In genomic region chr12:40819427-40820108, GRCh38 we compare ENCODE assay signal across 11 cellular contexts.
A peak's percentile ranks its signal among the peaks of the same experiment; 100 is the strongest.
DNase-seq lines count a peak whose midpoint lies in the region; ATAC-seq, FAIRE-seq and TF ChIP-seq lines count a peak whose summit lies in the region.
"Had no signal": no experiment of that assay in that cellular context is flagged by ENCODE, and none has a peak within 500 bp of the region (broad histone marks: within the 10 kb centered on the region; RNA-seq: fewer than 3 reads in every experiment).

No MANE protein-coding gene starts in this region.

- no peak for TF ChIP-seq POLR2A in spleen (IDR thresholded peaks at IDR 0.05)

- H3K9me3 ChIP-seq in SK-N-MC (ENCODE audit: low read depth, low read length) (no peaks in the 10 kb centered on the region), keratinocyte (ENCODE audit: control insufficient read depth, low read depth, low read length) (no peaks in the 10 kb centered on the region), spleen (peaks cover 0 to 18% (median 3%) of the 10 kb centered on the region in 8 donors)

- H3K4me1 ChIP-seq in keratinocyte (ENCODE audit: control insufficient read depth, extremely low read depth, insufficient read depth, low read length) = peaks cover 9% of the 10 kb centered on the region
- H3K4me1 ChIP-seq in spleen = peaks cover 0 to 5% (median 0%) of the 10 kb centered on the region in 6 donors

- H3K27me3 ChIP-seq in keratinocyte (ENCODE audit: control insufficient read depth, extremely low read depth, insufficient read depth, low read length) = no peaks in the 10 kb centered on the region
- H3K27me3 ChIP-seq in spleen (replicated peaks in 1 of 7) = no peaks in the 10 kb centered on the region

- FAIRE-seq in keratinocyte (lab: Jason Lieb, UNC) = no peak

- H3K9me1 ChIP-seq in keratinocyte (ENCODE audit: control insufficient read depth, extremely low read depth, insufficient read depth, low read length) = no peaks in the 10 kb centered on the region

- H3K9ac ChIP-seq in SK-N-MC (ENCODE audit: insufficient read length) (no peak overlapping the region), keratinocyte (ENCODE audit: control insufficient read depth, extremely low read depth, insufficient read depth, low read length) (no peak overlapping the region)

- H3K9me3 Mint-ChIP-seq in activated naive CD4-positive, alpha-beta T cell treated with anti-CD3 and anti-CD28 coated beads, Interleukin-2, amount 50 U/mL, for 72 hours = peaks cover 17 to 34% of the 10 kb centered on the region in 2 donors

- H3K36me3 ChIP-seq in SK-N-MC (ENCODE audit: insufficient read depth, low read length) = no peaks in the 10 kb centered on the region
- no peaks in the 10 kb centered on the region for H3K36me3 ChIP-seq in keratinocyte (ENCODE audit: control insufficient read depth in 2 of 2, extremely low read depth in 1 of 2, insufficient read depth in 2 of 2, low read length in 2 of 2)
- H3K36me3 ChIP-seq in spleen = no peaks in the 10 kb centered on the region

- peak overlapping the region; percentile 69 for H3K4me2 ChIP-seq in keratinocyte (ENCODE audit: control insufficient read depth, extremely low read depth, insufficient read depth, low read depth, low read length)

- no peak for ATAC-seq in activated naive CD4-positive, alpha-beta T cell treated with anti-CD3 and anti-CD28 coated beads, Interleukin-2, amount 50 U/mL, for 72 hours

- H3K36me3 Mint-ChIP-seq in activated naive CD4-positive, alpha-beta T cell treated with anti-CD3 and anti-CD28 coated beads, Interleukin-2, amount 50 U/mL, for 72 hours = no peaks in the 10 kb centered on the region
- H3K36me3 Mint-ChIP-seq: naive B cell had no signal

- no peak overlapping the region for H3K27ac Mint-ChIP-seq in activated naive CD4-positive, alpha-beta T cell treated with anti-CD3 and anti-CD28 coated beads, Interleukin-2, amount 50 U/mL, for 72 hours
- H3K27ac Mint-ChIP-seq: naive B cell had no signal

- H3K4me3 ChIP-seq in SK-N-MC = peak overlapping the region; percentile 66
- H3K4me3 ChIP-seq in keratinocyte (ENCODE audit: control insufficient read depth in 2 of 3, extremely low read depth in 1 of 3, insufficient read depth in 2 of 3, low read depth in 1 of 3, low read length in 3 of 3) = no peak overlapping the region
- no peak overlapping the region for H3K4me3 ChIP-seq in spleen

- no peaks in the 10 kb centered on the region for H4K20me1 ChIP-seq in keratinocyte (ENCODE audit: control insufficient read depth, extremely low read depth, insufficient read depth, low read length)

- dilution Hi-C loops in keratinocyte (cut with MboI; ENCODE audit: extremely low pct_ligation_motif_present, low sequenced_read_pairs) = no loop called here

- H2AFZ ChIP-seq in keratinocyte (ENCODE audit: control insufficient read depth, low read length) = peak overlapping the region; percentile 11

- H3K79me2 ChIP-seq in keratinocyte (ENCODE audit: control insufficient read depth, insufficient read depth, low read length) = no peaks in the 10 kb centered on the region

- peak; percentile 84 for DNase-seq in DMS53 (lab: John Stamatoyannopoulos, UW)
- no peak for DNase-seq in DMS53 treated with DMSO at 0.1 percent for 48 hours (lab: John Stamatoyannopoulos, UW; ENCODE audit: unreplicated experiment)
- DNase-seq in SK-N-MC (ENCODE audit: low read depth, low spot score) = peak; percentile 68
- peak; percentile 11 for DNase-seq in keratinocyte (ENCODE audit: low read depth, low spot score)
- peak; percentile 55 for DNase-seq in spleen
- DNase-seq in GOT3 (lab: John Stamatoyannopoulos, UW) = no peak
- DNase-seq in activated naive CD4-positive, alpha-beta T cell treated with anti-CD3 and anti-CD28 coated beads, Interleukin-2, amount 50 U/mL, for 72 hours (ENCODE audit: low spot score in 2 of 2) = no peak
- DNase-seq in stimulated activated CD4-positive, alpha-beta T cell treated with anti-CD3 and anti-CD28 coated beads, Interleukin-4, amount 100 ng/mL, for 24 hours = no peak
- DNase-seq: kidney glomerular epithelial cell, naive B cell had no signal

- 53 to 71% (median 71%) methylated on average over 11 to 12 of the region's 12 CpGs for WGBS in spleen, 5 donors

- TF ChIP-seq CTCF in keratinocyte (optimal IDR thresholded peaks at IDR 0.05 in 1 of 3, IDR thresholded peaks at IDR 0.05 in 1 of 3, conservative IDR thresholded peaks at IDR 0.05 in 1 of 3; ENCODE audit: extremely low read depth in 1 of 3, insufficient read depth in 2 of 3, low read length in 3 of 3) = no peak
- no peak for TF ChIP-seq CTCF in spleen (IDR thresholded peaks at IDR 0.05 in 8 of 11, conservative IDR thresholded peaks at IDR 0.05 in 3 of 11)

- H3K27ac ChIP-seq in SK-N-MC (0 out of 2 replicates have a peak overlapping the region, but pooled peaks have one; percentile 1), keratinocyte (ENCODE audit: control insufficient read depth, insufficient read depth, low read length) (no peak overlapping the region), spleen (no peak overlapping the region)
- H3K27ac ChIP-seq: 22Rv1 had no signal

- intact Hi-C loops in spleen (cut with DNase I; ENCODE audit: low total_unique reads) = no loop called here

Comparison
In these comparisons a context has a peak if more than half of its experiments do, and no peak if none do; other contexts are left out.
1. DNase-seq: peak in DMS53 (single experiment), SK-N-MC (single experiment), keratinocyte (single experiment) and spleen (single experiment); none in DMS53 treated with DMSO at 0.1 percent for 48 hours (single experiment), GOT3 (single experiment), activated naive CD4-positive, alpha-beta T cell treated with anti-CD3 and anti-CD28 coated beads, Interleukin-2, amount 50 U/mL, for 72 hours (0 of 2) and stimulated activated CD4-positive, alpha-beta T cell treated with anti-CD3 and anti-CD28 coated beads, Interleukin-4, amount 100 ng/mL, for 24 hours (single experiment).